Comparison of ENCODE assay signal across 9 cellular contexts in the genomic region with DNA sequence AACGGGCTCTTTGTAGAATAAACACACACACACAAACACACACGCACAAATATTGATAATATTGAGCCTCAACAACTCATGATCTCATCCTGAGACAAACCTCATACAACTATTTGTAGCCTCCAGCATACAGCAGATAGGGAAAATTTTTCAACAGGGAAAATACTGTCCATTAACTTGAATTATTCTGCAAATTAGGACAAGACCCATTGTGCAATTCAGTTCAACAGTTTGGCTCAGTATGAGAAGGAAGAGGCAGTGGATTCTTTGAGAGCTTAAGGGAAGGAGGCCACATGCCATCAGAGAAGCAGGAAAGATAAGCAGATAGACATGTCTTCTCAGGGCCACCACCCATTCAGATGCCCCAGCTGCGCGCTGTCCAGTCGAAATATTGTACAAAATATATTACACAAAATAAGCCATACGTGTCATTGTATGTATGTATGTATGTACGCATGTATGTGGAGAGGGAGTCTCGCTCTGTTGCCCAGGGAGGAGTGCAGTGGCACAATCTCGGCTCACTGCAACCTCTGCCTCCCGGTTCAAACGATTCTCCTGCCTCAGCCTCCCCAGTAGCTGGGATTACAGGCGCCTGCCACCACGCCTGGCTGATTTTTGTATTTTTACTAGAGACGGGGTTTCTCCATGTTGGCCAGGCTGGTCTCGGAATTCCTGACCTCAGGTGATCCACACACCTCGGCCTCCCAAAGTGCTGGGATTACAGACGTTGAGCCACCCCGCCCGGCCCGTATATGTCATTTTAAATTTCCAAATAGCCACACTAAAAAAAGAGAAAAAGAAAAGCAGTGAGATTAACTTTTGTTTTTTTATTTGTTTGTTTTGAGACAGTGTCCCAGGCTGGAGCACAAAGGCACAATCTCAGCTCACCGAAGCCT. TPM values are rescaled to one million over a fixed set of nuclear protein-coding genes. Genes with fewer than 3 reads are reported as not detected.
DNase-seq lines count a peak whose midpoint lies in the region; ATAC-seq, FAIRE-seq and TF ChIP-seq lines count a peak whose summit lies in the region.
"Had no signal": no experiment of that assay in that cellular context is flagged by ENCODE, and none has a peak within 500 bp of the region (broad histone marks: within the 10 kb centered on the region; RNA-seq: fewer than 3 reads in every experiment).

No MANE protein-coding gene starts in this region.

- peak overlapping the region; percentile 90 for H3K4me3 Mint-ChIP-seq in activated T-cell treated with anti-CD3 and anti-CD28 coated beads, Interleukin-2, amount 50 U/mL, for 4 hours
- H3K4me3 Mint-ChIP-seq in activated T-helper 17 cell treated with anti-CD3 and anti-CD28 coated beads, Interleukin-2, amount 50 U/mL, for 72 hours: peak overlapping the region; percentile 93

- peaks cover 76% of the 10 kb centered on the region for H3K4me1 Mint-ChIP-seq in activated T-cell treated with anti-CD3 and anti-CD28 coated beads, Interleukin-2, amount 50 U/mL, for 4 hours (ENCODE audit: low read depth)
- H3K4me1 Mint-ChIP-seq in activated T-helper 17 cell treated with anti-CD3 and anti-CD28 coated beads, Interleukin-2, amount 50 U/mL, for 72 hours: peaks cover 59% of the 10 kb centered on the region

- H3K9me3 ChIP-seq in keratinocyte (ENCODE audit: control insufficient read depth, low read depth, low read length): no peaks in the 10 kb centered on the region
- no peaks in the 10 kb centered on the region for H3K9me3 ChIP-seq in thoracic aorta

- no peak overlapping the region for H2AFZ ChIP-seq in keratinocyte (ENCODE audit: control insufficient read depth, low read length)

- peak overlapping the region; percentile 97 for H3K9ac ChIP-seq in keratinocyte (ENCODE audit: control insufficient read depth, extremely low read depth, insufficient read depth, low read length)

- peak overlapping the region; percentile 78 for H3K27ac Mint-ChIP-seq in activated T-helper 17 cell treated with anti-CD3 and anti-CD28 coated beads, Interleukin-2, amount 50 U/mL, for 72 hours

- peaks cover 87% of the 10 kb centered on the region for H3K79me2 ChIP-seq in keratinocyte (ENCODE audit: control insufficient read depth, insufficient read depth, low read length)

- peaks cover 3% of the 10 kb centered on the region for H3K9me1 ChIP-seq in keratinocyte (ENCODE audit: control insufficient read depth, extremely low read depth, insufficient read depth, low read length)

- no peaks in the 10 kb centered on the region for H3K27me3 Mint-ChIP-seq in activated T-cell treated with anti-CD3 and anti-CD28 coated beads, Interleukin-2, amount 50 U/mL, for 4 hours (ENCODE audit: low read depth)
- no peaks in the 10 kb centered on the region for H3K27me3 Mint-ChIP-seq in activated T-helper 17 cell treated with anti-CD3 and anti-CD28 coated beads, Interleukin-2, amount 50 U/mL, for 72 hours

- peak overlapping the region; percentile 67 for H3K4me2 ChIP-seq in keratinocyte (ENCODE audit: control insufficient read depth, extremely low read depth, insufficient read depth, low read depth, low read length)

- peaks cover 2 to 4% of the 10 kb centered on the region in 2 experiments for H3K36me3 ChIP-seq in keratinocyte (ENCODE audit: control insufficient read depth in 2 of 2, extremely low read depth in 1 of 2, insufficient read depth in 2 of 2, low read length in 2 of 2)
- no peaks in the 10 kb centered on the region for H3K36me3 ChIP-seq in thoracic aorta

- H3K4me1 ChIP-seq in keratinocyte (ENCODE audit: control insufficient read depth, extremely low read depth, insufficient read depth, low read length) (peaks cover 29% of the 10 kb centered on the region), thoracic aorta (ENCODE audit: control insufficient read depth in 1 of 2, low read depth in 2 of 2) (peaks cover 57 to 75% of the 10 kb centered on the region in 2 donors)

- FAIRE-seq in keratinocyte (lab: Jason Lieb, UNC): no peak
- FAIRE-seq: G401.6 had no signal

- H3K36me3 Mint-ChIP-seq in activated T-cell treated with anti-CD3 and anti-CD28 coated beads, Interleukin-2, amount 50 U/mL, for 4 hours (ENCODE audit: insufficient read depth): peaks cover 12% of the 10 kb centered on the region
- H3K36me3 Mint-ChIP-seq in activated T-helper 17 cell treated with anti-CD3 and anti-CD28 coated beads, Interleukin-2, amount 50 U/mL, for 72 hours (ENCODE audit: low read depth): peaks cover 50% of the 10 kb centered on the region

- dilution Hi-C loops in keratinocyte (cut with MboI; ENCODE audit: extremely low pct_ligation_motif_present, low sequenced_read_pairs): no loop called here

- TF ChIP-seq CTCF in keratinocyte (optimal IDR thresholded peaks at IDR 0.05 in 1 of 3, IDR thresholded peaks at IDR 0.05 in 1 of 3, conservative IDR thresholded peaks at IDR 0.05 in 1 of 3; ENCODE audit: extremely low read depth in 1 of 3, insufficient read depth in 2 of 3, low read length in 3 of 3) (no peak), thoracic aorta (IDR thresholded peaks at IDR 0.05) (no peak)

- no peak for ATAC-seq in activated T-cell treated with anti-CD3 and anti-CD28 coated beads, Interleukin-2, amount 50 U/mL, for 4 hours
- ATAC-seq in activated T-helper 17 cell treated with anti-CD3 and anti-CD28 coated beads, Interleukin-2, amount 50 U/mL, for 72 hours (replicated peaks): no peak
- no peak for ATAC-seq in thoracic aorta (ENCODE audit: insufficient number of reproducible peaks, low FRiP score, low read depth)

- peak overlapping the region; percentile 37 for H3K27ac ChIP-seq in keratinocyte (ENCODE audit: control insufficient read depth, insufficient read depth, low read length)
- peak overlapping the region; percentile 97 to 98 for H3K27ac ChIP-seq in thoracic aorta

- peak overlapping the region; percentile 73 to 96 (median 83) for H3K4me3 ChIP-seq in keratinocyte (ENCODE audit: control insufficient read depth in 2 of 3, extremely low read depth in 1 of 3, insufficient read depth in 2 of 3, low read depth in 1 of 3, low read length in 3 of 3)
- peak overlapping the region; percentile 90 for H3K4me3 ChIP-seq in thoracic aorta

- DNase-seq in activated T-cell treated with anti-CD3 and anti-CD28 coated beads, Interleukin-2, amount 50 U/mL, for 4 hours: no peak
- no peak for DNase-seq in activated T-cell treated with anti-CD3 and anti-CD28 coated beads, Interleukin-2, amount 50 U/mL, for 48 hours
- no peak for DNase-seq in keratinocyte (ENCODE audit: low read depth, low spot score)
- no peak for DNase-seq in thoracic aorta (ENCODE audit: low spot score)
- no peak for DNase-seq in dedifferentiated amniotic fluid mesenchymal stem cell (ENCODE audit: extremely low spot score)
- no peak for DNase-seq in H4 (ENCODE audit: low spot score)
- no peak for DNase-seq in NCI-H1417 treated with DMSO at 0.1 percent for 48 hours (lab: John Stamatoyannopoulos, UW)

- H4K20me1 ChIP-seq in keratinocyte (ENCODE audit: control insufficient read depth, extremely low read depth, insufficient read depth, low read length): no peaks in the 10 kb centered on the region

- H3K27me3 ChIP-seq in keratinocyte (ENCODE audit: control insufficient read depth, extremely low read depth, insufficient read depth, low read length) (no peaks in the 10 kb centered on the region), thoracic aorta (replicated peaks; ENCODE audit: insufficient read depth) (no peaks in the 10 kb centered on the region)

- H3K9me3 Mint-ChIP-seq in activated T-cell treated with anti-CD3 and anti-CD28 coated beads, Interleukin-2, amount 50 U/mL, for 4 hours: no peaks in the 10 kb centered on the region
- no peaks in the 10 kb centered on the region for H3K9me3 Mint-ChIP-seq in activated T-helper 17 cell treated with anti-CD3 and anti-CD28 coated beads, Interleukin-2, amount 50 U/mL, for 72 hours

RNA-seq across cellular contexts. Expression of gene ZC3H7A, which starts 1.8 kb away (rescaled TPM):
- 10 to 100 TPM; 33.3 to 39.7 (median 38.4) TPM for total RNA-seq in activated T-cell treated with anti-CD3 and anti-CD28 coated beads, Interleukin-2, amount 50 U/mL, for 4 hours
- 100 to 1,000 TPM in 1 of 2 donors, 10 to 100 TPM in 1; 67.6 to 144 TPM for total RNA-seq in activated T-helper 17 cell treated with anti-CD3 and anti-CD28 coated beads, Interleukin-2, amount 50 U/mL, for 72 hours
- polyA plus RNA-seq in keratinocyte: 23.0 to 51.4 TPM (median 43.9 TPM) in 3 replicates
- 75.3 TPM for polyA plus RNA-seq in keratinocyte (2011; ENCODE audit: low read depth)
- polyA plus RNA-seq in keratinocyte (2011; cell fraction: cytosol; rRNA removed): 41.0 and 72.1 TPM in 2 replicates
- 88.0 and 106 TPM in 2 replicates for polyA plus RNA-seq in keratinocyte (2011; cell fraction: nucleus; rRNA removed)
- 20.7 and 32.5 TPM in 2 replicates for polyA plus RNA-seq in keratinocyte (2012; ENCODE audit: low replicate concordance)
- polyA minus RNA-seq in keratinocyte: 20.4 to 40.8 TPM (median 22.9 TPM) in 3 replicates
- 16.7 TPM for polyA minus RNA-seq in keratinocyte (2011; cell fraction: cytosol; rRNA and poly(A)+ RNA removed)
- polyA minus RNA-seq in keratinocyte (2011; cell fraction: nucleus; rRNA and poly(A)+ RNA removed): 21.2 and 47.1 TPM in 2 replicates
- 10 to 100 TPM; 47.8 to 86.1 TPM for total RNA-seq in thoracic aorta
- total RNA-seq in H4 (2014; rRNA removed; shearing (Covaris generic)): 16.7 and 19.4 TPM in 2 replicates

RNA-seq across cellular contexts. Expression of gene TXNDC11, which starts 52.6 kb away (rescaled TPM):
- total RNA-seq in activated T-cell treated with anti-CD3 and anti-CD28 coated beads, Interleukin-2, amount 50 U/mL, for 4 hours: 10 to 100 TPM; 34.3 to 39.0 (median 35.5) TPM
- total RNA-seq in activated T-helper 17 cell treated with anti-CD3 and anti-CD28 coated beads, Interleukin-2, amount 50 U/mL, for 72 hours: 10 to 100 TPM; 33.8 to 38.6 TPM
- 34.2 to 50.3 TPM (median 35.9 TPM) in 3 replicates for polyA plus RNA-seq in keratinocyte
- polyA plus RNA-seq in keratinocyte (2011; ENCODE audit: low read depth): 28.8 TPM
- polyA plus RNA-seq in keratinocyte (2011; cell fraction: cytosol; rRNA removed): 24.6 and 26.6 TPM in 2 replicates
- 54.3 and 56.9 TPM in 2 replicates for polyA plus RNA-seq in keratinocyte (2011; cell fraction: nucleus; rRNA removed)
- 19.0 and 27.4 TPM in 2 replicates for polyA plus RNA-seq in keratinocyte (2012; ENCODE audit: low replicate concordance)
- polyA minus RNA-seq in keratinocyte: 30.2 to 35.8 TPM (median 33.7 TPM) in 3 replicates
- polyA minus RNA-seq in keratinocyte (2011; cell fraction: cytosol; rRNA and poly(A)+ RNA removed): 16.3 TPM
- polyA minus RNA-seq in keratinocyte (2011; cell fraction: nucleus; rRNA and poly(A)+ RNA removed): 29.4 and 43.4 TPM in 2 replicates
- 10 to 100 TPM; 44.5 to 49.4 TPM for total RNA-seq in thoracic aorta
- total RNA-seq in H4 (2014; rRNA removed; shearing (Covaris generic)): 23.7 and 24.4 TPM in 2 replicates

RNA-seq across cellular contexts. Expression of gene RSL1D1, which starts 56.1 kb away (rescaled TPM):
- total RNA-seq in activated T-cell treated with anti-CD3 and anti-CD28 coated beads, Interleukin-2, amount 50 U/mL, for 4 hours: 100 to 1,000 TPM; 464 to 500 (median 484) TPM
- total RNA-seq in activated T-helper 17 cell treated with anti-CD3 and anti-CD28 coated beads, Interleukin-2, amount 50 U/mL, for 72 hours: 100 to 1,000 TPM; 275 to 288 TPM
- 84.2 to 185 TPM (median 172 TPM) in 3 replicates for polyA plus RNA-seq in keratinocyte
- polyA plus RNA-seq in keratinocyte (2011; ENCODE audit: low read depth): 255 TPM
- polyA plus RNA-seq in keratinocyte (2011; cell fraction: cytosol; rRNA removed): 171 and 313 TPM in 2 replicates
- polyA plus RNA-seq in keratinocyte (2011; cell fraction: nucleus; rRNA removed): 79.4 and 121 TPM in 2 replicates
- 132 and 161 TPM in 2 replicates for polyA plus RNA-seq in keratinocyte (2012; ENCODE audit: low replicate concordance)
- 7.4 to 81.4 TPM (median 39.6 TPM) in 3 replicates for polyA minus RNA-seq in keratinocyte
- 115 TPM for polyA minus RNA-seq in keratinocyte (2011; cell fraction: cytosol; rRNA and poly(A)+ RNA removed)
- polyA minus RNA-seq in keratinocyte (2011; cell fraction: nucleus; rRNA and poly(A)+ RNA removed): 18.3 and 47.7 TPM in 2 replicates
- 100 to 1,000 TPM in 1 of 2 donors, 10 to 100 TPM in 1; 51.2 to 184 TPM for total RNA-seq in thoracic aorta
- total RNA-seq in H4 (2014; rRNA removed; shearing (Covaris generic)): 242 and 250 TPM in 2 replicates
